8 cellular contexts compared by ENCODE assay signal in genomic region chr5:33850100-33850594, GRCh38. TPM values are rescaled to one million over a fixed set of nuclear protein-coding genes. Genes with fewer than 3 reads are reported as not detected.
DNase-seq lines count a peak whose midpoint lies in the region; ATAC-seq and TF ChIP-seq lines count a peak whose summit lies in the region.

No MANE protein-coding gene starts in this region.

- CTCF ChIA-PET in mammary epithelial cell (lab: Charles Lee; ENCODE audit: low non-redundant PET), result interaction anchor here (0.6 kb wide), 1 partner anchor 12 kb away, joined by 3 read pairs; no protein-coding TSS in a partner anchor

- no peak overlapping the region for H3K4me3 ChIP-seq in mammary epithelial cell (replicated peaks in 1 of 3; ENCODE audit: insufficient read depth in 1 of 3, low read depth in 2 of 3, low read length in 3 of 3)
- H3K4me3 ChIP-seq in aorta (ENCODE audit: low read length in 2 of 2), result no peak overlapping the region

- DNase-seq in NOMO-1 (lab: John Stamatoyannopoulos, UW; ENCODE audit: unreplicated experiment in 2 of 2) (peak; percentile 54 to 79), mammary epithelial cell (peak; percentile 98), NCI-H82 (lab: John Stamatoyannopoulos, UW) (no peak), aorta (no peak), LoVo (ENCODE audit: low spot score) (no peak)
- DNase-seq in stimulated activated CD8-positive, alpha-beta memory T cell treated with anti-CD3 and anti-CD28 coated beads, Interleukin-2, amount 100 ng/mL, for 48 hours (ENCODE audit: low read depth in 2 of 2), result peak; percentile 8 to 30

- dilution Hi-C loops in mammary epithelial cell (cut with HindIII; ENCODE audit: low sequenced_read_pairs), result no loop called here

- TF ChIP-seq CTCF in mammary epithelial cell (conservative IDR thresholded peaks at IDR 0.05 in 1 of 2, IDR thresholded peaks at IDR 0.05 in 1 of 2; ENCODE audit: extremely low read depth in 1 of 2, insufficient read depth in 1 of 2, low read depth in 1 of 2, low read length in 2 of 2), result no peak

- BruUV-seq in mammary epithelial cell (replicated peaks; lab: Mats Ljungman, UMichigan), result no TSS peak

- no peak overlapping the region for H3K9ac ChIP-seq in mammary epithelial cell (ENCODE audit: insufficient read depth, low read length)

- peak overlapping the region; percentile 53 for H3K27ac ChIP-seq in mammary epithelial cell (ENCODE audit: insufficient read depth, low read depth, low read length)
- no peak overlapping the region for H3K27ac ChIP-seq in aorta (ENCODE audit: low read depth in 1 of 2, low read length in 2 of 2)

- H4K20me1 ChIP-seq in mammary epithelial cell (ENCODE audit: insufficient read depth, low read length), result no peaks in the 10 kb centered on the region

- peak overlapping the region; percentile 24 for H2AFZ ChIP-seq in mammary epithelial cell (ENCODE audit: low read depth, low read length)

- H3K27me3 ChIP-seq in mammary epithelial cell (ENCODE audit: insufficient read depth, low read length) (no peaks in the 10 kb centered on the region), aorta (ENCODE audit: control insufficient read depth in 1 of 2, insufficient read depth in 2 of 2, low read length in 1 of 2) (no peaks in the 10 kb centered on the region)

- 44% methylated on average over 9 of the region's 9 CpGs for WGBS in mammary epithelial cell (ENCODE audit: low coverage, missing lambda C conversion rate)
- WGBS in aorta, 2 donors, result 80 to 84% methylated on average over 9 of the region's 9 CpGs

- peaks cover 20% of the 10 kb centered on the region for H3K4me1 ChIP-seq in mammary epithelial cell (ENCODE audit: insufficient read depth, low read length)
- peaks cover 3 to 6% of the 10 kb centered on the region in 2 donors for H3K4me1 ChIP-seq in aorta (ENCODE audit: control insufficient read depth in 1 of 2, insufficient read depth in 2 of 2, low read length in 2 of 2)

- H3K9me3 ChIP-seq in mammary epithelial cell (replicated peaks; ENCODE audit: insufficient read depth, low read length) (no peaks in the 10 kb centered on the region), aorta (ENCODE audit: control insufficient read depth, low read length) (no peaks in the 10 kb centered on the region)

- ATAC-seq in GM18867 (IDR thresholded peaks at IDR 0.05; ENCODE audit: unreplicated experiment), result peak; percentile 94
- ATAC-seq in HG02642 (IDR thresholded peaks at IDR 0.05; ENCODE audit: poor library complexity, unreplicated experiment), result peak; percentile 95
- ATAC-seq in aorta (ENCODE audit: low FRiP score), result no peak

- H3K79me2 ChIP-seq in mammary epithelial cell (ENCODE audit: insufficient read depth, low read length), result peaks cover 16% of the 10 kb centered on the region

- H3K36me3 ChIP-seq in mammary epithelial cell (ENCODE audit: insufficient read depth, low read length) (no peaks in the 10 kb centered on the region), aorta (ENCODE audit: control insufficient read depth in 1 of 2, insufficient read depth in 2 of 2, low read length in 1 of 2) (no peaks in the 10 kb centered on the region)

- in situ Hi-C loops in mammary epithelial cell (cut with MboI; ENCODE audit: low sequenced_read_pairs in 2 of 2), result no loop called here

- peak overlapping the region; percentile 51 for H3K4me2 ChIP-seq in mammary epithelial cell (ENCODE audit: insufficient read depth, low read depth, low read length)

- intact Hi-C loops in mammary epithelial cell (cut with micrococcal nuclease), result no loop called here
- intact Hi-C loops in aorta (cut with DNase I), result no loop called here

RNA-seq across cellular contexts. Expression of gene ADAMTS12, which starts 41.6 kb away (rescaled TPM):
- total RNA-seq in mammary epithelial cell, result 10 to 100 TPM in 1 of 2 donors, 1 to 10 TPM in 1; 3.7 to 17.8 TPM
- polyA plus RNA-seq in mammary epithelial cell, result 7.9 TPM
- polyA minus RNA-seq in mammary epithelial cell, result 21.0 TPM
- 1 to 10 TPM; 3.6 to 7.3 TPM for total RNA-seq in aorta
- 1 to 10 TPM in 1 of 2 donors, under 1 TPM in 1; 0.50 to 2.0 TPM for polyA plus RNA-seq in aorta

Comparison
In these comparisons a context has a peak if more than half of its experiments do, and no peak if none do; other contexts are left out.
1. DNase-seq: peak in NOMO-1 (2 of 2), mammary epithelial cell (single experiment) and stimulated activated CD8-positive, alpha-beta memory T cell treated with anti-CD3 and anti-CD28 coated beads, Interleukin-2, amount 100 ng/mL, for 48 hours (2 of 2); none in NCI-H82 (single experiment), aorta (0 of 2) and LoVo (single experiment).